ENCODE assay signal across 10 cellular contexts in genomic region chr21:44550289-44550688, GRCh38. TPM values are rescaled to one million over a fixed set of nuclear protein-coding genes. Genes with fewer than 3 reads are reported as not detected.
DNase-seq lines count a peak whose midpoint lies in the region; ATAC-seq, FAIRE-seq and TF ChIP-seq lines count a peak whose summit lies in the region.
"Not testable (repeated sequence)": the region's sequence is repeated elsewhere in the genome, so short reads cannot be mapped to it uniquely, and the experiment has no call there.
"Had no signal": no experiment of that assay in that cellular context is flagged by ENCODE, and none has a peak within 500 bp of the region (broad histone marks: within the 10 kb centered on the region; RNA-seq: fewer than 3 reads in every experiment).

No MANE protein-coding gene starts in this region.

- H4K20me1 ChIP-seq in H9 (ENCODE audit: control insufficient read depth, insufficient read depth, insufficient read length); H1 (replicated peaks in 1 of 2; ENCODE audit: control insufficient read depth in 1 of 2, insufficient read depth in 2 of 2, low read length in 2 of 2): not testable (repeated sequence)

- not testable (repeated sequence) for H3K36me3 ChIP-seq in H1 (ENCODE audit: control insufficient read depth in 2 of 4, insufficient read depth in 4 of 4, low read length in 3 of 4); mucosa of descending colon (ENCODE audit: low read depth); upper lobe of left lung

- not testable (repeated sequence) for H3T11ph ChIP-seq in H9 (ENCODE audit: low read length)

- intact Hi-C loops in mucosa of descending colon (cut with DNase I, micrococcal nuclease); sciatic nerve (cut with DNase I): not testable (repeated sequence)

- not testable (repeated sequence) for TF ChIP-seq RAD21 in H1 (IDR thresholded peaks at IDR 0.05 in 1 of 2, conservative IDR thresholded peaks at IDR 0.05 in 1 of 2; ENCODE audit: low read depth in 2 of 2, low read length in 2 of 2)

- FAIRE-seq in H1 (lab: Jason Lieb, UNC) = not testable (repeated sequence)

- not testable (repeated sequence) for H3K79me2 ChIP-seq in H9 (ENCODE audit: insufficient read depth, low read length); H1 (ENCODE audit: control insufficient read depth in 1 of 2, insufficient read depth in 2 of 2, low read length in 2 of 2)

- not testable (repeated sequence) for H2AK5ac ChIP-seq in H9 (ENCODE audit: insufficient read length, low read length)
- H2AK5ac ChIP-seq in H1 (ENCODE audit: low read depth, low read length) = 0 out of 2 replicates have a peak overlapping the region, but pooled peaks have one; percentile 82

- H4K91ac ChIP-seq in H9 (ENCODE audit: insufficient read length, low read depth, low read length) = not testable (repeated sequence)
- peak overlapping the region; percentile 85 for H4K91ac ChIP-seq in H1 (replicated peaks; ENCODE audit: insufficient read length, low read length)

- ATAC-seq in activated CD8-positive, alpha-beta memory T cell treated with anti-CD3 and anti-CD28 coated beads, Interleukin-2, amount 10 ng/mL, durations not matched to agents 7 days and 5 days; mucosa of descending colon; sciatic nerve: not testable (repeated sequence)
- ATAC-seq in upper lobe of left lung (ENCODE audit: low FRiP score in 2 of 2) = peak; percentile 36 to 54

- DNase-seq in H9 (peak; percentile 36), H1 (ENCODE audit: low read depth in 1 of 2, low spot score in 2 of 2) (peak in 1 of 2 experiments; percentile 50), islet precursor cell (peak; percentile 45), mucosa of descending colon (peak in 2 of 3 donors; percentile 21 to 49), sciatic nerve (ENCODE audit: low spot score) (peak; percentile 40), upper lobe of left lung (peak in 1 of 2 donors; percentile 75)
- DNase-seq in activated CD8-positive, alpha-beta memory T cell treated with anti-CD3 and anti-CD28 coated beads, Interleukin-2, amount 10 ng/mL, durations not matched to agents 7 days and 5 days = peak; percentile 31

- H2BK20ac ChIP-seq in H9 (ENCODE audit: low read depth, low read length, poor library complexity, severe bottlenecking); H1 (ENCODE audit: low read length): not testable (repeated sequence)

- not testable (repeated sequence) for H4K5ac ChIP-seq in H9 (ENCODE audit: insufficient read length, low read depth, low read length); H1 (ENCODE audit: insufficient read length, low read depth, low read length)

- H3K4me1 ChIP-seq in H9 (ENCODE audit: insufficient read depth, low read length); mucosa of descending colon (ENCODE audit: low read depth); upper lobe of left lung: not testable (repeated sequence)
- peaks cover 9 to 35% (median 17%) of the 10 kb centered on the region in 4 experiments for H3K4me1 ChIP-seq in H1 (replicated peaks in 1 of 4; ENCODE audit: control insufficient read depth in 3 of 4, insufficient read depth in 4 of 4, low read length in 3 of 4)

- H3K79me1 ChIP-seq in H9 (ENCODE audit: insufficient read depth, low read depth, low read length, poor library complexity, severe bottlenecking); H1 (ENCODE audit: low read depth, low read length): not testable (repeated sequence)

- not testable (repeated sequence) for H4K8ac ChIP-seq in H9 (replicated peaks; ENCODE audit: insufficient read length, low read depth, low read length)
- peak overlapping the region; percentile 71 for H4K8ac ChIP-seq in H1 (ENCODE audit: extremely low read depth, insufficient read depth, low read length)

- not testable (repeated sequence) for H2BK5ac ChIP-seq in H9 (ENCODE audit: insufficient read length, low read length)
- peak overlapping the region; percentile 61 for H2BK5ac ChIP-seq in H1 (ENCODE audit: low read depth, low read length)

- H3K4ac ChIP-seq in H9 (ENCODE audit: low read depth, low read length); H1 (replicated peaks; ENCODE audit: insufficient read length, low read depth, low read length): not testable (repeated sequence)

- H3K9ac ChIP-seq in H9 (ENCODE audit: extremely low read depth, insufficient read length, low read length); H1 (replicated peaks in 1 of 4; ENCODE audit: extremely low read depth in 1 of 4, low read depth in 3 of 4, low read length in 3 of 4): not testable (repeated sequence)

- H2AFZ ChIP-seq in H9 (ENCODE audit: low read length); H1 (ENCODE audit: low read length): not testable (repeated sequence)

- not testable (repeated sequence) for H3K9me3 ChIP-seq in H9 (ENCODE audit: control insufficient read depth, low read depth, low read length); H1 (ENCODE audit: insufficient read depth in 2 of 2, low read depth in 1 of 2, low read length in 1 of 2); mucosa of descending colon; upper lobe of left lung

- not testable (repeated sequence) for H3K4me2 ChIP-seq in H9 (ENCODE audit: insufficient read depth, insufficient read length, low read length); H1 (ENCODE audit: insufficient read depth in 1 of 2, low read depth in 2 of 2, low read length in 2 of 2)

- H2BK12ac ChIP-seq in H9 (ENCODE audit: insufficient read length, low read depth, low read length) = not testable (repeated sequence)
- H2BK12ac ChIP-seq in H1 (ENCODE audit: low read depth, low read length) = peak overlapping the region; percentile 98

- not testable (repeated sequence) for H3K23me2 ChIP-seq in H9 (ENCODE audit: insufficient read length, low read depth, low read length, poor library complexity, severe bottlenecking); H1 (ENCODE audit: low read depth, low read length)

- POLR2A ChIA-PET in H1 (lab: Charles Lee; ENCODE audit: partially characterized antibody) = interaction anchor here (1.1 to 1.6 kb wide), 5 partner anchors 11 to 216 kb away, joined by 3 to 4 read pairs (median 4); partner anchors contain the start of gene KRTAP10-1

- H2BK15ac ChIP-seq in H9 (ENCODE audit: low read depth, low read length); H1 (ENCODE audit: low read length): not testable (repeated sequence)

- H3K56ac ChIP-seq in H9 (ENCODE audit: insufficient read length, low read depth, low read length); H1 (replicated peaks; ENCODE audit: insufficient read length, low read depth, low read length): not testable (repeated sequence)

- peaks cover 0 to 18% (median 9%) of the 10 kb centered on the region in 3 experiments; a peak in 3 of 7 replicates for H3K36me3 Mint-ChIP-seq in H9 (ENCODE audit: insufficient read depth in 1 of 3, low read depth in 3 of 3)
- H3K36me3 Mint-ChIP-seq in activated CD8-positive, alpha-beta memory T cell treated with anti-CD3 and anti-CD28 coated beads, Interleukin-2, amount 10 ng/mL, durations not matched to agents 7 days and 5 days = peaks cover 19% of the 10 kb centered on the region

- H3K4me3 ChIP-seq in H1 (ENCODE audit: extremely low read depth in 1 of 4, insufficient read depth in 2 of 4, low read depth in 3 of 4, low read length in 4 of 4); mucosa of descending colon; upper lobe of left lung: not testable (repeated sequence)

- peaks cover 42 to 54% of the 10 kb centered on the region in 2 experiments for H3K4me1 Mint-ChIP-seq in H9
- H3K4me1 Mint-ChIP-seq in activated CD8-positive, alpha-beta memory T cell treated with anti-CD3 and anti-CD28 coated beads, Interleukin-2, amount 10 ng/mL, durations not matched to agents 7 days and 5 days = peaks cover 14% of the 10 kb centered on the region

- H3K9me3 Mint-ChIP-seq in H9 = peaks cover 10 to 16% of the 10 kb centered on the region in 2 experiments; a peak in 4 of 5 replicates
- H3K9me3 Mint-ChIP-seq in activated CD8-positive, alpha-beta memory T cell treated with anti-CD3 and anti-CD28 coated beads, Interleukin-2, amount 10 ng/mL, durations not matched to agents 7 days and 5 days (ENCODE audit: low read depth) = peaks cover 14% of the 10 kb centered on the region

- H2BK120ac ChIP-seq in H9 (ENCODE audit: low read depth, low read length, poor library complexity, severe bottlenecking); H1 (replicated peaks; ENCODE audit: low read depth, low read length): not testable (repeated sequence)

- H3K14ac ChIP-seq in H9 (ENCODE audit: insufficient read depth, low read length); H1 (ENCODE audit: insufficient read length): not testable (repeated sequence)

- TF ChIP-seq EP300 in H1 (IDR thresholded peaks at IDR 0.05; ENCODE audit: borderline replicate concordance in 1 of 2, low read depth in 2 of 2, low read length in 2 of 2); upper lobe of left lung (IDR thresholded peaks at IDR 0.05): not testable (repeated sequence)

- TF ChIP-seq CTCF in H9 (conservative IDR thresholded peaks at IDR 0.05); H1 (IDR thresholded peaks at IDR 0.05; ENCODE audit: control extremely low read depth in 1 of 3, insufficient read depth in 1 of 3, low read depth in 1 of 3, low read length in 3 of 3); mucosa of descending colon (IDR thresholded peaks at IDR 0.05); upper lobe of left lung (IDR thresholded peaks at IDR 0.05): not testable (repeated sequence)

- H3K23ac ChIP-seq in H9 (ENCODE audit: insufficient read length, low read depth, low read length); H1 (ENCODE audit: insufficient read length): not testable (repeated sequence)

- H3K27ac ChIP-seq in H9 (ENCODE audit: insufficient read length, low read depth, low read length); H1 (ENCODE audit: low read depth, low read length); upper lobe of left lung: not testable (repeated sequence)

- H3K27me3 Mint-ChIP-seq in H9 (ENCODE audit: low read depth); activated CD8-positive, alpha-beta memory T cell treated with anti-CD3 and anti-CD28 coated beads, Interleukin-2, amount 10 ng/mL, durations not matched to agents 7 days and 5 days: not testable (repeated sequence)

- peak overlapping the region in 1 of 3 experiments; percentile 82; a peak in 1 of 7 replicates for H3K27ac Mint-ChIP-seq in H9
- H3K27ac Mint-ChIP-seq in activated CD8-positive, alpha-beta memory T cell treated with anti-CD3 and anti-CD28 coated beads, Interleukin-2, amount 10 ng/mL, durations not matched to agents 7 days and 5 days = not testable (repeated sequence)

- CTCF ChIA-PET in activated CD8-positive, alpha-beta memory T cell treated with anti-CD3 and anti-CD28 coated beads, Interleukin-2, amount 10 ng/mL, durations not matched to agents 7 days and 5 days (lab: Charles Lee) = not testable (repeated sequence)
- CTCF ChIA-PET in H1 (lab: Charles Lee; ENCODE audit: partially characterized antibody) = interaction anchor here (0.7 to 2.3 kb wide), 9 partner anchors 9 to 243 kb away, joined by 3 to 8 read pairs (median 4); no protein-coding TSS in a partner anchor

- TF ChIP-seq POLR2A in H1 (IDR thresholded peaks at IDR 0.05; ENCODE audit: control extremely low read depth in 1 of 2, low read depth in 2 of 2, low read length in 2 of 2); upper lobe of left lung (IDR thresholded peaks at IDR 0.05): not testable (repeated sequence)

- not testable (repeated sequence) for H3K18ac ChIP-seq in H9 (ENCODE audit: insufficient read length, low read depth, low read length)
- peak overlapping the region; percentile 78 for H3K18ac ChIP-seq in H1 (ENCODE audit: extremely low read depth, low read length)

- WGBS in H9 (ENCODE audit: extremely low coverage, insufficient read length, low lambda C conversion rate) = no CpG with 5 or more reads among the region's 17 CpGs
- 75% methylated on average over 10 of the region's 17 CpGs; no CpG with 5 or more reads in 1 of the 2 experiments for WGBS in H1 (ENCODE audit: extremely low coverage in 1 of 2, insufficient coverage in 1 of 2, insufficient read length in 1 of 2, insufficient replicate concordance in 2 of 2, low coverage in 1 of 2, low lambda C conversion rate in 2 of 2, missing lambda C conversion rate in 1 of 2), 2 experiments
- WGBS in upper lobe of left lung, 2 donors = 57% methylated on average over 3 to 16 of the region's 17 CpGs

- not testable (repeated sequence) for H3K27me3 ChIP-seq in H9 (ENCODE audit: insufficient read depth, low read length); H1 (replicated peaks in 1 of 4; ENCODE audit: control insufficient read depth in 3 of 4, extremely low read depth in 1 of 4, insufficient read depth in 3 of 4, low read length in 3 of 4); upper lobe of left lung

- not testable (repeated sequence) for H3K4me3 Mint-ChIP-seq in H9; activated CD8-positive, alpha-beta memory T cell treated with anti-CD3 and anti-CD28 coated beads, Interleukin-2, amount 10 ng/mL, durations not matched to agents 7 days and 5 days

RNA-seq across cellular contexts. Expression of gene KRTAP10-2, which starts 1.0 kb away (rescaled TPM):
- total RNA-seq in H9 (2021) (not detected in 2 replicates), mucosa of descending colon (not detected), sciatic nerve (not detected), upper lobe of left lung (not detected)
- not detected for total RNA-seq in activated CD8-positive, alpha-beta memory T cell treated with anti-CD3 and anti-CD28 coated beads, Interleukin-2, amount 10 ng/mL, durations not matched to agents 7 days and 5 days
- not detected in 2 replicates for total RNA-seq in H1 (2021; fragmentation: NEBNext Ultra II Directional; extraction: Animal tissue kit (Norgen Biotek cat#: 25700))
- polyA plus RNA-seq in H1 (2011; rRNA removed) = 0.06 and 0.11 TPM in 2 replicates
- not detected for polyA plus RNA-seq in H1 (2011; cell fraction: cytosol; rRNA removed)
- polyA plus RNA-seq in H1 (2011; cell fraction: nucleus; rRNA removed) = 0.13 TPM
- 0.16 TPM in 1 of 4 replicates, not detected in the others for polyA plus RNA-seq in H1 (2012, experiment 1 of 2)
- polyA plus RNA-seq in H1 (2012, experiment 2 of 2) = not detected
- polyA plus RNA-seq in H1 (2013, experiment 1 of 2) = not detected
- not detected for polyA plus RNA-seq in H1 (2013, experiment 2 of 2)
- polyA minus RNA-seq in H1 (2011; rRNA and poly(A)+ RNA removed) = 0.38 and 0.51 TPM in 2 replicates
- polyA minus RNA-seq in H1 (2011; cell fraction: cytosol; rRNA and poly(A)+ RNA removed) = not detected
- not detected for polyA minus RNA-seq in H1 (2011; cell fraction: nucleus; rRNA and poly(A)+ RNA removed)
- total RNA-seq: GM23248, HFFc6, K562 had no signal
- polyA plus RNA-seq: GM23248, K562 had no signal

RNA-seq across cellular contexts. Expression of gene KRTAP10-3, which starts 8.3 kb away (rescaled TPM):
- total RNA-seq in H9 (2021) (not detected in 2 replicates), mucosa of descending colon (not detected), sciatic nerve (not detected), upper lobe of left lung (not detected)
- total RNA-seq in activated CD8-positive, alpha-beta memory T cell treated with anti-CD3 and anti-CD28 coated beads, Interleukin-2, amount 10 ng/mL, durations not matched to agents 7 days and 5 days = not detected
- not detected in 2 replicates for total RNA-seq in H1 (2021; fragmentation: NEBNext Ultra II Directional; extraction: Animal tissue kit (Norgen Biotek cat#: 25700))
- polyA plus RNA-seq in H1 (2011; rRNA removed) = 0.16 TPM in 1 of 2 replicates, not detected in the other
- polyA plus RNA-seq in H1 (2011; cell fraction: cytosol; rRNA removed) = not detected
- 0.20 TPM for polyA plus RNA-seq in H1 (2011; cell fraction: nucleus; rRNA removed)
- polyA plus RNA-seq in H1 (2012, experiment 1 of 2) = not detected in 4 replicates
- polyA plus RNA-seq in H1 (2012, experiment 2 of 2) = not detected
- not detected for polyA plus RNA-seq in H1 (2013, experiment 1 of 2)
- polyA plus RNA-seq in H1 (2013, experiment 2 of 2) = not detected
- polyA minus RNA-seq in H1 (2011; rRNA and poly(A)+ RNA removed) = 0.19 TPM in 1 of 2 replicates, not detected in the other
- not detected for polyA minus RNA-seq in H1 (2011; cell fraction: cytosol; rRNA and poly(A)+ RNA removed)
- 1.9 TPM for polyA minus RNA-seq in H1 (2011; cell fraction: nucleus; rRNA and poly(A)+ RNA removed)
- total RNA-seq: GM23248, HFFc6, K562 had no signal
- polyA plus RNA-seq: GM23248, K562 had no signal

RNA-seq across cellular contexts. Expression of gene KRTAP10-1, which starts 10.3 kb away (rescaled TPM):
- total RNA-seq in H9 (2021) (not detected in 2 replicates), mucosa of descending colon (not detected), sciatic nerve (not detected), upper lobe of left lung (not detected)
- not detected for total RNA-seq in activated CD8-positive, alpha-beta memory T cell treated with anti-CD3 and anti-CD28 coated beads, Interleukin-2, amount 10 ng/mL, durations not matched to agents 7 days and 5 days
- not detected in 2 replicates for total RNA-seq in H1 (2021; fragmentation: NEBNext Ultra II Directional; extraction: Animal tissue kit (Norgen Biotek cat#: 25700))
- polyA plus RNA-seq in H1 (2011; rRNA removed) = 0.08 TPM in 1 of 2 replicates, not detected in the other
- not detected for polyA plus RNA-seq in H1 (2011; cell fraction: cytosol; rRNA removed)
- 0.09 TPM for polyA plus RNA-seq in H1 (2011; cell fraction: nucleus; rRNA removed)
- polyA plus RNA-seq in H1 (2012, experiment 1 of 2) = not detected in 4 replicates
- not detected for polyA plus RNA-seq in H1 (2012, experiment 2 of 2)
- not detected for polyA plus RNA-seq in H1 (2013, experiment 1 of 2)
- polyA plus RNA-seq in H1 (2013, experiment 2 of 2) = not detected
- polyA minus RNA-seq in H1 (2011; rRNA and poly(A)+ RNA removed) = not detected in 2 replicates
- polyA minus RNA-seq in H1 (2011; cell fraction: cytosol; rRNA and poly(A)+ RNA removed) = not detected
- 0.90 TPM for polyA minus RNA-seq in H1 (2011; cell fraction: nucleus; rRNA and poly(A)+ RNA removed)
- total RNA-seq: GM23248, HFFc6, K562 had no signal
- polyA plus RNA-seq: GM23248, K562 had no signal

RNA-seq across cellular contexts. Expression of gene KRTAP10-4, which starts 23.2 kb away (rescaled TPM):
- total RNA-seq in H9 (2021) (not detected in 2 replicates), mucosa of descending colon (not detected), sciatic nerve (not detected), upper lobe of left lung (not detected)
- not detected for total RNA-seq in activated CD8-positive, alpha-beta memory T cell treated with anti-CD3 and anti-CD28 coated beads, Interleukin-2, amount 10 ng/mL, durations not matched to agents 7 days and 5 days
- not detected in 2 replicates for total RNA-seq in H1 (2021; fragmentation: NEBNext Ultra II Directional; extraction: Animal tissue kit (Norgen Biotek cat#: 25700))
- polyA plus RNA-seq in H1 (2011; rRNA removed) = not detected in 2 replicates
- not detected for polyA plus RNA-seq in H1 (2011; cell fraction: cytosol; rRNA removed)
- 0.09 TPM for polyA plus RNA-seq in H1 (2011; cell fraction: nucleus; rRNA removed)
- not detected in 4 replicates for polyA plus RNA-seq in H1 (2012, experiment 1 of 2)
- polyA plus RNA-seq in H1 (2012, experiment 2 of 2) = not detected
- not detected for polyA plus RNA-seq in H1 (2013, experiment 1 of 2)
- polyA plus RNA-seq in H1 (2013, experiment 2 of 2) = not detected
- polyA minus RNA-seq in H1 (2011; rRNA and poly(A)+ RNA removed) = not detected in 2 replicates
- not detected for polyA minus RNA-seq in H1 (2011; cell fraction: cytosol; rRNA and poly(A)+ RNA removed)
- not detected for polyA minus RNA-seq in H1 (2011; cell fraction: nucleus; rRNA and poly(A)+ RNA removed)
- total RNA-seq: GM23248, HFFc6, K562 had no signal
- polyA plus RNA-seq: GM23248, K562 had no signal

RNA-seq across cellular contexts. Expression of gene KRTAP10-5, which starts 30.1 kb away (rescaled TPM):
- total RNA-seq in H9 (2021) = not detected in 2 replicates
- total RNA-seq in activated CD8-positive, alpha-beta memory T cell treated with anti-CD3 and anti-CD28 coated beads, Interleukin-2, amount 10 ng/mL, durations not matched to agents 7 days and 5 days = not detected
- total RNA-seq in H1 (2021; fragmentation: NEBNext Ultra II Directional; extraction: Animal tissue kit (Norgen Biotek cat#: 25700)) = not detected in 2 replicates
- polyA plus RNA-seq in H1 (2011; rRNA removed) = 0.08 and 0.09 TPM in 2 replicates
- not detected for polyA plus RNA-seq in H1 (2011; cell fraction: cytosol; rRNA removed)
- not detected for polyA plus RNA-seq in H1 (2011; cell fraction: nucleus; rRNA removed)
- not detected in 4 replicates for polyA plus RNA-seq in H1 (2012, experiment 1 of 2)
- not detected for polyA plus RNA-seq in H1 (2012, experiment 2 of 2)
- polyA plus RNA-seq in H1 (2013, experiment 1 of 2) = not detected
- not detected for polyA plus RNA-seq in H1 (2013, experiment 2 of 2)
- polyA minus RNA-seq in H1 (2011; rRNA and poly(A)+ RNA removed) = 0.15 and 0.22 TPM in 2 replicates
- polyA minus RNA-seq in H1 (2011; cell fraction: cytosol; rRNA and poly(A)+ RNA removed) = not detected
- polyA minus RNA-seq in H1 (2011; cell fraction: nucleus; rRNA and poly(A)+ RNA removed) = not detected
- not detected for total RNA-seq in mucosa of descending colon
- not detected for total RNA-seq in sciatic nerve
- total RNA-seq in upper lobe of left lung = not detected
- total RNA-seq: GM23248, HFFc6, K562 had no signal
- polyA plus RNA-seq: GM23248, K562 had no signal
